ENCODE assay signal across 13 cellular contexts in the genomic region with DNA sequence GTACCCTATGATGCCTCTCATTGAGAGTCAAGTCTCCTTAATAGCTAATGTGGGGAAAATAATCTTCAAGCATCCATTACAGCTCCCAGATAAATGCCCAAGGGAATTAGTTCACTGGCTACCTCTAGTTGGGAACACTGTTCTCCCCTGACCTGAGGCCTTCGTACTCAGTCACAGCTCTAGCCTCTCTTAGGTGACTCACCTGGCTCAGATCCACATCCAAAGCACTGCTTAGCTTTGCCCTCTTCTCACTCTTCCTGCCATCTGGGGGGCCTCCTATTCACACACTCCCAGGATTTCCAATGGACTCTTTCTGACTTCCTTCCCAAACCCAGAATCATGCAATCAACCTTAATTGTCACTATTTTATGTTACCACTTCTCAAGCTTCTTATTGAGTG.
"Had no signal": no experiment of that assay in that cellular context is flagged by ENCODE, and none has a peak within 500 bp of the region (broad histone marks: within the 10 kb centered on the region; RNA-seq: fewer than 3 reads in every experiment).

No MANE protein-coding gene starts in this region.

- H3K4me3 ChIP-seq: adrenal gland, gastroesophageal sphincter, lower lobe of right lung, skin epidermis, stomach, vagina had no signal

- ATAC-seq: gastroesophageal sphincter, lower lobe of right lung had no signal

- DNase-seq: activated CD4-positive, CD25-positive, alpha-beta regulatory T cell; activated naive CD4-positive, alpha-beta T cell treated with anti-CD3 and anti-CD28 coated beads, Interleukin-2, amount 50 U/mL, for 16 hours; activated T-cell treated with anti-CD3 and anti-CD28 coated beads, Interleukin-2, amount 50 U/mL, for 1 hour; cortex of kidney; effector CD8-positive, alpha-beta T cell; hippocampal formation; lower lobe of right lung; naive B cell; stomach had no signal
